25 cellular contexts compared by ENCODE assay signal in the genomic region with DNA sequence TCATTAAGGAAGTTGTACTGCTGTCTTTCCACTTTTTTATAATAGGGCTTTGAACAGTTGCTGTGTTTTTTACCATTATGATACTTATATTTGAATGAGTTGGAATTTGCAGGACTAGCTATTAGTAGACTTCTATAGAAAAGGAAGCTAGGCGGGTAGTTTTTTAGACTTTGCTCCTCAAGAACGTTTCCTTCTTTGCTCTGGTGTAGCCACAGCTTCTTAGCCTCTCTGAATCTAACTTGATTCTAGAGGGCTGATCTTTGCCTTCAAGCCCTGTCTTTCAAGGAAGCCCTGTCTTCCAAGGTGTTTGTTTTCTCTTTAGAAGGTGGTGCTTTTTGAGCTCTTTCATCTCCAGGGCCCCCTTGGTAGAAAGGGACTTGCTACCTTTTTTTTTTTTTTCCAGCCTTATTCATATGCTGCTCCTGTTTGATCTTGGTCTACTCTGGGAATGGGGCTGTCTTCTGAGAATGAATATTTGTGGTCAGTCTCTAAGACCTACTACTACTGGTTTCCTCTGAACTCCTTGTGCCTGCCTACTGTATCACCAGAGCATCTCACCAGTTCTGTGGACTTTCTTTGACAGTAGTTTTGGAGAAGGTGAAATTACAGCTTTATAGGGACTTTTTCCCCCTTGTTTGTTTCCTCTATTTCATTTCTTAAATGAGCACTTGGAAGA. TPM values are rescaled to one million over a fixed set of nuclear protein-coding genes. Genes with fewer than 3 reads are reported as not detected.
DNase-seq lines count a peak whose midpoint lies in the region; FAIRE-seq and TF ChIP-seq lines count a peak whose summit lies in the region.
"Had no signal": no experiment of that assay in that cellular context is flagged by ENCODE, and none has a peak within 500 bp of the region (broad histone marks: within the 10 kb centered on the region; RNA-seq: fewer than 3 reads in every experiment).

No MANE protein-coding gene starts in this region.

- H3K27ac Mint-ChIP-seq in activated naive CD4-positive, alpha-beta T cell treated with anti-CD3 and anti-CD28 coated beads, Interleukin-2, amount 50 U/mL, for 24 hours = peak overlapping the region; percentile 76
- no peak overlapping the region for H3K27ac Mint-ChIP-seq in activated naive CD4-positive, alpha-beta T cell treated with anti-CD3 and anti-CD28 coated beads for 36 hours
- H3K27ac Mint-ChIP-seq in neural progenitor cell = no peak overlapping the region

- FAIRE-seq in small intestine (lab: Jason Lieb, UNC) = no peak

- CTCF ChIA-PET in activated naive CD4-positive, alpha-beta T cell treated with anti-CD3 and anti-CD28 coated beads for 36 hours (lab: Charles Lee) = interaction anchor here (0.6 kb wide), 1 partner anchor 126 kb away, joined by 5 read pairs; no protein-coding TSS in a partner anchor

- H2BK120ac ChIP-seq in neuronal stem cell (ENCODE audit: low read depth, low read length) = no peak overlapping the region

- no peak overlapping the region for H2BK5ac ChIP-seq in neuronal stem cell (ENCODE audit: low read length)

- in situ Hi-C loops in astrocyte of the spinal cord (cut with HindIII; ENCODE audit: low sequenced_read_pairs) = no loop called here

- H3F3A ChIP-seq in MM.1S (ENCODE audit: insufficient read depth, low read length) (peaks cover 4% of the 10 kb centered on the region), neural progenitor cell (ENCODE audit: low read depth) (peaks cover 11% of the 10 kb centered on the region)

- peaks cover 22% of the 10 kb centered on the region for H3K4me1 Mint-ChIP-seq in activated naive CD4-positive, alpha-beta T cell treated with anti-CD3 and anti-CD28 coated beads, Interleukin-2, amount 50 U/mL, for 24 hours
- peaks cover 8% of the 10 kb centered on the region for H3K4me1 Mint-ChIP-seq in activated naive CD4-positive, alpha-beta T cell treated with anti-CD3 and anti-CD28 coated beads for 36 hours (ENCODE audit: low read depth)
- H3K4me1 Mint-ChIP-seq in neural progenitor cell = no peaks in the 10 kb centered on the region

- H4K20me1 ChIP-seq in MM.1S (ENCODE audit: insufficient read depth, low read length) (no peaks in the 10 kb centered on the region), neural progenitor cell (ENCODE audit: low read depth) (peaks cover 18% of the 10 kb centered on the region)

- H3K14ac ChIP-seq in neuronal stem cell (ENCODE audit: low read length) = no peak overlapping the region

- H3K9me3 ChIP-seq in MM.1S (replicated peaks; ENCODE audit: insufficient read depth, low read length) (no peaks in the 10 kb centered on the region), small intestine (ENCODE audit: control insufficient read depth, low read depth) (no peaks in the 10 kb centered on the region), neuronal stem cell (replicated peaks in 1 of 2; ENCODE audit: control insufficient read depth in 2 of 2, insufficient read depth in 1 of 2, low read depth in 1 of 2, low read length in 2 of 2) (peaks cover 0 to 4% of the 10 kb centered on the region in 2 donors), neural progenitor cell (ENCODE audit: low read depth) (no peaks in the 10 kb centered on the region)
- H3K9me3 ChIP-seq: BLaER1 treated with 17β-estradiol and CSF1 and Interleukin-3, amounts not matched to agents 10 nM and 100 nM; HAP-1; thyroid gland had no signal

- H3K4me3 ChIP-seq in MM.1S (ENCODE audit: low read length) (no peak overlapping the region), astrocyte of the spinal cord (ENCODE audit: low read depth, low read length) (no peak overlapping the region), small intestine (ENCODE audit: low read depth in 1 of 2, low read length in 2 of 2) (no peak overlapping the region), neuronal stem cell (ENCODE audit: low read length in 2 of 2) (no peak overlapping the region), neural progenitor cell (no peak overlapping the region)
- H3K4me3 ChIP-seq: BLaER1 treated with 17β-estradiol and CSF1 and Interleukin-3, amounts not matched to agents 10 nM and 100 nM; HAP-1; thyroid gland had no signal

- H3K27me3 ChIP-seq in MM.1S (replicated peaks; ENCODE audit: insufficient read depth, low read length) (no peaks in the 10 kb centered on the region), small intestine (ENCODE audit: control insufficient read depth in 2 of 2, insufficient read depth in 2 of 2, low read length in 2 of 2) (no peaks in the 10 kb centered on the region), neuronal stem cell (ENCODE audit: control insufficient read depth in 3 of 3, insufficient read depth in 3 of 3, low read depth in 1 of 3, low read length in 3 of 3) (no peaks in the 10 kb centered on the region), neural progenitor cell (no peaks in the 10 kb centered on the region)
- H3K27me3 ChIP-seq: BLaER1 treated with 17β-estradiol and CSF1 and Interleukin-3, amounts not matched to agents 10 nM and 100 nM; thyroid gland had no signal

- H4K8ac ChIP-seq in neuronal stem cell (ENCODE audit: low read depth, low read length) = no peak overlapping the region

- H3K4ac ChIP-seq in neuronal stem cell (ENCODE audit: low read length) = no peak overlapping the region

- H3K36me3 Mint-ChIP-seq in activated naive CD4-positive, alpha-beta T cell treated with anti-CD3 and anti-CD28 coated beads, Interleukin-2, amount 50 U/mL, for 24 hours = peaks cover 24% of the 10 kb centered on the region
- H3K36me3 Mint-ChIP-seq in activated naive CD4-positive, alpha-beta T cell treated with anti-CD3 and anti-CD28 coated beads for 36 hours (ENCODE audit: low read depth) = peaks cover 14% of the 10 kb centered on the region
- H3K36me3 Mint-ChIP-seq in neural progenitor cell = peaks cover 16% of the 10 kb centered on the region

- no peak overlapping the region for H2BK15ac ChIP-seq in neuronal stem cell (ENCODE audit: low read length)

- no peak overlapping the region for H3K4me3 Mint-ChIP-seq in activated naive CD4-positive, alpha-beta T cell treated with anti-CD3 and anti-CD28 coated beads, Interleukin-2, amount 50 U/mL, for 24 hours
- no peak overlapping the region for H3K4me3 Mint-ChIP-seq in activated naive CD4-positive, alpha-beta T cell treated with anti-CD3 and anti-CD28 coated beads for 36 hours
- H3K4me3 Mint-ChIP-seq in neural progenitor cell = no peak overlapping the region

- intact Hi-C loops in activated naive CD4-positive, alpha-beta T cell treated with anti-CD3 and anti-CD28 coated beads for 36 hours (cut with micrococcal nuclease) = no loop called here

- H3K9ac ChIP-seq in MM.1S (ENCODE audit: low read length) = no peak overlapping the region
- no peak overlapping the region for H3K9ac ChIP-seq in neuronal stem cell (ENCODE audit: low read depth, low read length, poor library complexity)
- H3K9ac ChIP-seq in neural progenitor cell = no peak overlapping the region
- H3K9ac ChIP-seq: BLaER1 treated with 17β-estradiol and CSF1 and Interleukin-3, amounts not matched to agents 10 nM and 100 nM had no signal

- H3K79me2 ChIP-seq in MM.1S (ENCODE audit: low read length) = no peaks in the 10 kb centered on the region
- H3K79me2 ChIP-seq in neural progenitor cell (ENCODE audit: low read depth) = no peaks in the 10 kb centered on the region

- no peak overlapping the region for H2AK5ac ChIP-seq in neuronal stem cell (ENCODE audit: low read depth, low read length)

- H2BK12ac ChIP-seq in neuronal stem cell (ENCODE audit: low read length) = no peak overlapping the region

- no peaks in the 10 kb centered on the region for H3K9me2 ChIP-seq in MM.1S (replicated peaks; ENCODE audit: insufficient read depth, low read length)

- H3K4me2 ChIP-seq in MM.1S (ENCODE audit: low read depth, low read length) (no peak overlapping the region), neuronal stem cell (ENCODE audit: insufficient read depth, low read length, poor library complexity, severe bottlenecking) (no peak overlapping the region), neural progenitor cell (no peak overlapping the region)
- H3K4me2 ChIP-seq: BLaER1 treated with 17β-estradiol and CSF1 and Interleukin-3, amounts not matched to agents 10 nM and 100 nM had no signal

- H3K4me1 ChIP-seq in MM.1S (ENCODE audit: low read length) (0 out of 2 replicates have a peak, but pooled peaks cover 6% of the 10 kb centered on the region), small intestine (ENCODE audit: control insufficient read depth in 2 of 2, insufficient read depth in 1 of 2, low read depth in 1 of 2, low read length in 1 of 2) (peaks cover 2 to 5% of the 10 kb centered on the region in 2 donors), neuronal stem cell (ENCODE audit: control insufficient read depth in 2 of 2, insufficient read depth in 1 of 2, low read depth in 1 of 2, low read length in 2 of 2) (no peaks in the 10 kb centered on the region), neural progenitor cell (peaks cover 9% of the 10 kb centered on the region)
- H3K4me1 ChIP-seq: thyroid gland had no signal

- H3K79me1 ChIP-seq in neuronal stem cell (ENCODE audit: low read depth, low read length) = no peaks in the 10 kb centered on the region

- no peaks in the 10 kb centered on the region for H3K9me3 Mint-ChIP-seq in activated naive CD4-positive, alpha-beta T cell treated with anti-CD3 and anti-CD28 coated beads, Interleukin-2, amount 50 U/mL, for 24 hours
- no peaks in the 10 kb centered on the region for H3K9me3 Mint-ChIP-seq in activated naive CD4-positive, alpha-beta T cell treated with anti-CD3 and anti-CD28 coated beads for 36 hours
- no peaks in the 10 kb centered on the region for H3K9me3 Mint-ChIP-seq in neural progenitor cell

- DNase-seq in activated naive CD4-positive, alpha-beta T cell treated with anti-CD3 and anti-CD28 coated beads for 36 hours = no peak
- DNase-seq in MM.1S (peak; percentile 9), astrocyte of the spinal cord (ENCODE audit: low read depth, low spot score) (peak; percentile 29), small intestine (peak; percentile 56), neuronal stem cell (ENCODE audit: low spot score) (no peak), neural progenitor cell (ENCODE audit: low spot score) (no peak)
- DNase-seq in stimulated activated CD4-positive, alpha-beta T cell treated with anti-CD3 and anti-CD28 coated beads, Interleukin-4, amount 100 ng/mL, for 24 hours = no peak
- DNase-seq: aorta; cerebellar nuclear complex; head of caudate nucleus; Kasumi-1; mammary epithelial cell; NCI-H1694 treated with DMSO at 0.1 percent for 48 hours; NCI-H2171; NCI-H526; nucleus accumbens; retina; SIG-M5; stimulated activated CD4-positive, alpha-beta T cell treated with anti-CD3 and anti-CD28 coated beads, Interleukin-4, amount 100 ng/mL, for 4 hours; stimulated activated naive CD4-positive, alpha-beta T cell treated with Interleukin-2 at 50 U/mL for 16 hours; thyroid gland had no signal

- no peak overlapping the region for H3K23ac ChIP-seq in neuronal stem cell (ENCODE audit: low read depth, low read length, poor library complexity)

- no peak overlapping the region for H4K91ac ChIP-seq in neuronal stem cell (ENCODE audit: low read depth, low read length, poor library complexity)

- H3K18ac ChIP-seq in neuronal stem cell (ENCODE audit: low read length) = no peak overlapping the region

- H3K27me3 Mint-ChIP-seq in activated naive CD4-positive, alpha-beta T cell treated with anti-CD3 and anti-CD28 coated beads, Interleukin-2, amount 50 U/mL, for 24 hours = no peaks in the 10 kb centered on the region
- H3K27me3 Mint-ChIP-seq in activated naive CD4-positive, alpha-beta T cell treated with anti-CD3 and anti-CD28 coated beads for 36 hours (ENCODE audit: low read depth) = no peaks in the 10 kb centered on the region
- H3K27me3 Mint-ChIP-seq in neural progenitor cell (ENCODE audit: insufficient read depth, low read depth) = peaks cover 4% of the 10 kb centered on the region

- no peak overlapping the region for H2AFZ ChIP-seq in MM.1S (ENCODE audit: low read length)
- no peak overlapping the region for H2AFZ ChIP-seq in neuronal stem cell (ENCODE audit: low read length)
- no peak overlapping the region for H2AFZ ChIP-seq in neural progenitor cell (replicated peaks)

- H3K36me3 ChIP-seq in MM.1S (replicated peaks; ENCODE audit: insufficient read depth, low read length) = no peaks in the 10 kb centered on the region
- H3K36me3 ChIP-seq in small intestine (ENCODE audit: control insufficient read depth in 2 of 2, insufficient read depth in 2 of 2, low read length in 2 of 2) = peaks cover 7 to 14% of the 10 kb centered on the region in 2 donors
- peaks cover 8 to 89% of the 10 kb centered on the region in 2 donors for H3K36me3 ChIP-seq in neuronal stem cell (replicated peaks in 1 of 2; ENCODE audit: control insufficient read depth in 2 of 2, insufficient read depth in 2 of 2, low read length in 2 of 2)
- H3K36me3 ChIP-seq in neural progenitor cell = peaks cover 7% of the 10 kb centered on the region

- no peak for TF ChIP-seq CTCF in MM.1S (IDR thresholded peaks at IDR 0.05; ENCODE audit: low read length)
- no peak for TF ChIP-seq CTCF in astrocyte of the spinal cord (IDR thresholded peaks at IDR 0.05; ENCODE audit: low read depth, low read length)
- TF ChIP-seq CTCF in neural progenitor cell (IDR thresholded peaks at IDR 0.05) = no peak

- H3K27ac ChIP-seq in MM.1S (ENCODE audit: low read length) = no peak overlapping the region
- H3K27ac ChIP-seq in small intestine (ENCODE audit: low read depth in 1 of 2, low read length in 1 of 2) = no peak overlapping the region
- no peak overlapping the region for H3K27ac ChIP-seq in neuronal stem cell (replicated peaks; ENCODE audit: low read length)
- H3K27ac ChIP-seq in neural progenitor cell = no peak overlapping the region
- H3K27ac ChIP-seq: BLaER1 treated with 17β-estradiol and CSF1 and Interleukin-3, amounts not matched to agents 10 nM and 100 nM; epithelial cell of prostate; thyroid gland had no signal

- 10 to 60% (median 29%) methylated on average over 2 of the region's 2 CpGs for WGBS in small intestine, 3 donors
- no CpG with 5 or more reads among the region's 2 CpGs for WGBS in neuronal stem cell (ENCODE audit: extremely low coverage in 2 of 2, insufficient read length in 2 of 2, insufficient replicate concordance in 1 of 2), 2 donors

RNA-seq across cellular contexts. Expression of a gene that starts 52.3 kb away (rescaled TPM):
- total RNA-seq in activated naive CD4-positive, alpha-beta T cell treated with anti-CD3 and anti-CD28 coated beads for 36 hours = 1 to 10 TPM in 1 of 2 experiments, under 1 TPM in 1; 0.96 to 1.1 TPM
- 1 to 10 TPM in 1 of 3 donors, under 1 TPM in 2; 0.27 to 1.9 (median 0.45) TPM for polyA plus RNA-seq in small intestine
- polyA plus RNA-seq in neuronal stem cell (2013, experiment 1 of 2) = 20.8 TPM
- polyA plus RNA-seq in neuronal stem cell (2013, experiment 2 of 2) = 20.9 TPM
- 4.8 and 14.5 TPM in 2 replicates for total RNA-seq in neural progenitor cell (ENCODE audit: low replicate concordance)

Comparison
In these comparisons a context has a peak if more than half of its experiments do, and no peak if none do; other contexts are left out.
1. DNase-seq: peak in MM.1S (single experiment), astrocyte of the spinal cord (single experiment) and small intestine (single experiment); none in activated naive CD4-positive, alpha-beta T cell treated with anti-CD3 and anti-CD28 coated beads for 36 hours (single experiment), neuronal stem cell (single experiment), stimulated activated CD4-positive, alpha-beta T cell treated with anti-CD3 and anti-CD28 coated beads, Interleukin-4, amount 100 ng/mL, for 24 hours (single experiment) and neural progenitor cell (single experiment).